ENCODE assay signal across 10 cellular contexts in genomic region chr4:56906534-56906933, GRCh38. TPM values are rescaled to one million over a fixed set of nuclear protein-coding genes. Genes with fewer than 3 reads are reported as not detected.
DNase-seq lines count a peak whose midpoint lies in the region; ATAC-seq lines count a peak whose summit lies in the region.
"Had no signal": no experiment of that assay in that cellular context is flagged by ENCODE, and none has a peak within 500 bp of the region (broad histone marks: within the 10 kb centered on the region; RNA-seq: fewer than 3 reads in every experiment).

No MANE protein-coding gene starts in this region.

- H3K9me3 Mint-ChIP-seq in activated naive CD8-positive, alpha-beta T cell treated with anti-CD3 and anti-CD28 coated beads, Interleukin-2, amount 10 ng/mL, durations not matched to agents 7 days and 5 days: no peaks in the 10 kb centered on the region
- no peaks in the 10 kb centered on the region for H3K9me3 Mint-ChIP-seq in activated naive CD8-positive, alpha-beta T cell treated with anti-CD3 and anti-CD28 coated beads for 36 hours
- no peaks in the 10 kb centered on the region for H3K9me3 Mint-ChIP-seq in T-cell

- no peak for DNase-seq in activated naive CD8-positive, alpha-beta T cell treated with anti-CD3 and anti-CD28 coated beads, Interleukin-2, amount 10 ng/mL, durations not matched to agents 7 days and 5 days
- DNase-seq in activated naive CD8-positive, alpha-beta T cell treated with anti-CD3 and anti-CD28 coated beads for 36 hours: no peak
- DNase-seq in T-cell (no peak), iris pigment epithelial cell (ENCODE audit: low read depth) (peak; percentile 14), superior temporal gyrus (ENCODE audit: extremely low spot score) (peak; percentile 18), NCI-H1105 treated with DMSO at 0.1 percent for 48 hours (lab: John Stamatoyannopoulos, UW) (no peak)
- no peak for DNase-seq in central memory CD4-positive, alpha-beta T cell
- DNase-seq: kidney, NCI-H1105 had no signal

- peaks cover 4% of the 10 kb centered on the region for H3K27me3 Mint-ChIP-seq in activated naive CD8-positive, alpha-beta T cell treated with anti-CD3 and anti-CD28 coated beads, Interleukin-2, amount 10 ng/mL, durations not matched to agents 7 days and 5 days
- no peaks in the 10 kb centered on the region for H3K27me3 Mint-ChIP-seq in activated naive CD8-positive, alpha-beta T cell treated with anti-CD3 and anti-CD28 coated beads for 36 hours
- peaks cover 0 to under 1% of the 10 kb centered on the region in 2 donors for H3K27me3 Mint-ChIP-seq in T-cell

- H3K27ac Mint-ChIP-seq in activated naive CD8-positive, alpha-beta T cell treated with anti-CD3 and anti-CD28 coated beads, Interleukin-2, amount 10 ng/mL, durations not matched to agents 7 days and 5 days: no peak overlapping the region
- H3K27ac Mint-ChIP-seq in activated naive CD8-positive, alpha-beta T cell treated with anti-CD3 and anti-CD28 coated beads for 36 hours: no peak overlapping the region
- peak overlapping the region in 1 of 2 donors; percentile 95 for H3K27ac Mint-ChIP-seq in T-cell

- no peak for ATAC-seq in activated naive CD8-positive, alpha-beta T cell treated with anti-CD3 and anti-CD28 coated beads, Interleukin-2, amount 10 ng/mL, durations not matched to agents 7 days and 5 days (ENCODE audit: low read depth)
- no peak for ATAC-seq in T-cell (replicated peaks in 1 of 4)
- no peak for ATAC-seq in HG03565 (IDR thresholded peaks at IDR 0.05; ENCODE audit: unreplicated experiment)

- H3K36me3 Mint-ChIP-seq in activated naive CD8-positive, alpha-beta T cell treated with anti-CD3 and anti-CD28 coated beads, Interleukin-2, amount 10 ng/mL, durations not matched to agents 7 days and 5 days: peaks cover 8% of the 10 kb centered on the region
- H3K36me3 Mint-ChIP-seq in activated naive CD8-positive, alpha-beta T cell treated with anti-CD3 and anti-CD28 coated beads for 36 hours: peaks cover 16% of the 10 kb centered on the region
- H3K36me3 Mint-ChIP-seq in T-cell: peaks cover 8% of the 10 kb centered on the region

- CTCF ChIA-PET in T-cell (lab: Charles Lee): interaction anchor here (1.1 to 4.2 kb wide), 6 partner anchors 15 to 519 kb away, joined by 3 to 22 read pairs (median 5); partner anchors contain the start of genes AASDH (in 1 of the 2), NOA1 (in 1 of the 2), PAICS (in 1 of the 2) and PPAT (in 1 of the 2)

- H3K4me1 Mint-ChIP-seq in activated naive CD8-positive, alpha-beta T cell treated with anti-CD3 and anti-CD28 coated beads, Interleukin-2, amount 10 ng/mL, durations not matched to agents 7 days and 5 days: peaks cover 30% of the 10 kb centered on the region
- H3K4me1 Mint-ChIP-seq in activated naive CD8-positive, alpha-beta T cell treated with anti-CD3 and anti-CD28 coated beads for 36 hours: peaks cover 28% of the 10 kb centered on the region
- H3K4me1 Mint-ChIP-seq in T-cell: peaks cover 33 to 39% (median 38%) of the 10 kb centered on the region in 3 donors

- POLR2A ChIA-PET in activated naive CD8-positive, alpha-beta T cell treated with anti-CD3 and anti-CD28 coated beads, Interleukin-2, amount 10 ng/mL, durations not matched to agents 7 days and 5 days (lab: Charles Lee): interaction anchor here (1.1 to 5.2 kb wide), 2 partner anchors 72 to 1361 kb away, joined by 3 to 107 read pairs; partner anchors contain the start of genes NOA1 and POLR2B
- POLR2A ChIA-PET in T-cell (lab: Charles Lee): interaction anchor here (0.6 to 2.3 kb wide), 5 partner anchors 18 to 519 kb away, joined by 4 to 26 read pairs (median 7); partner anchors contain the start of genes NOA1 (in 2 of the 2), AASDH (in 1 of the 2) and POLR2B (in 1 of the 2)

- H3K4me3 Mint-ChIP-seq in activated naive CD8-positive, alpha-beta T cell treated with anti-CD3 and anti-CD28 coated beads, Interleukin-2, amount 10 ng/mL, durations not matched to agents 7 days and 5 days: peak overlapping the region; percentile 84
- no peak overlapping the region for H3K4me3 Mint-ChIP-seq in activated naive CD8-positive, alpha-beta T cell treated with anti-CD3 and anti-CD28 coated beads for 36 hours
- peak overlapping the region; percentile 84 to 93 (median 84) for H3K4me3 Mint-ChIP-seq in T-cell

RNA-seq across cellular contexts. Expression of gene REST, which starts 1.2 kb away (rescaled TPM):
- 10 to 100 TPM; 52.2 to 56.7 TPM for total RNA-seq in activated naive CD8-positive, alpha-beta T cell treated with anti-CD3 and anti-CD28 coated beads, Interleukin-2, amount 10 ng/mL, durations not matched to agents 7 days and 5 days
- 10 to 100 TPM; 35.3 to 35.6 TPM for total RNA-seq in activated naive CD8-positive, alpha-beta T cell treated with anti-CD3 and anti-CD28 coated beads for 36 hours
- 10 to 100 TPM; 57.0 to 72.1 (median 67.4) TPM for total RNA-seq in T-cell

Comparison
In these comparisons a context has a peak if more than half of its experiments do, and no peak if none do; other contexts are left out.
1. DNase-seq: peak in iris pigment epithelial cell (single experiment) and superior temporal gyrus (single experiment); none in activated naive CD8-positive, alpha-beta T cell treated with anti-CD3 and anti-CD28 coated beads, Interleukin-2, amount 10 ng/mL, durations not matched to agents 7 days and 5 days (single experiment), activated naive CD8-positive, alpha-beta T cell treated with anti-CD3 and anti-CD28 coated beads for 36 hours (single experiment), T-cell (0 of 34), NCI-H1105 treated with DMSO at 0.1 percent for 48 hours (single experiment) and central memory CD4-positive, alpha-beta T cell (single experiment).